In genomic region chr20:63553933-63554290, GRCh38 we compare ENCODE assay signal across 9 cellular contexts. TPM values are rescaled to one million over a fixed set of nuclear protein-coding genes. Genes with fewer than 3 reads are reported as not detected.
DNase-seq lines count a peak whose midpoint lies in the region; ATAC-seq and TF ChIP-seq lines count a peak whose summit lies in the region.
"Had no signal": no experiment of that assay in that cellular context is flagged by ENCODE, and none has a peak within 500 bp of the region (broad histone marks: within the 10 kb centered on the region; RNA-seq: fewer than 3 reads in every experiment).

Gene FNDC11, plus strand, starts transcription at chr20:63554159. Its CDS starts 1,505 bp downstream, at chr20:63555664.

- H3K9ac ChIP-seq in HUES6 (ENCODE audit: low read length) = peak within 1 kb of the TSS; percentile 18
- no peak within 1 kb of the TSS for H3K9ac ChIP-seq in rectal smooth muscle tissue (ENCODE audit: low read length)

- TF ChIP-seq CTCF in foreskin keratinocyte (conservative IDR thresholded peaks at IDR 0.05) = no peak

- H3K4me3 ChIP-seq in HUES6 (ENCODE audit: low read depth, low read length) = peak within 1 kb of the TSS; percentile 94
- H3K4me3 ChIP-seq in rectal smooth muscle tissue (ENCODE audit: low read length) = peak within 1 kb of the TSS; percentile 52

- DNase-seq in NCI-H2227 (lab: John Stamatoyannopoulos, UW; ENCODE audit: unreplicated experiment) = peak; percentile 77
- DNase-seq in NCI-H2227 treated with DMSO at 0.1 percent for 48 hours (lab: John Stamatoyannopoulos, UW) = no peak
- peak; percentile 60 for DNase-seq in activated CD8-positive, alpha-beta memory T cell treated with anti-CD3 and anti-CD28 coated beads, Interleukin-2, amount 10 ng/mL, durations not matched to agents 7 days and 5 days
- DNase-seq in foreskin keratinocyte = no peak
- DNase-seq in NCI-H1048 (lab: John Stamatoyannopoulos, UW) = no peak

- no peaks in the 10 kb centered on the region for H3K9me3 Mint-ChIP-seq in activated CD8-positive, alpha-beta memory T cell treated with anti-CD3 and anti-CD28 coated beads, Interleukin-2, amount 10 ng/mL, durations not matched to agents 7 days and 5 days (ENCODE audit: low read depth)

- H3K27me3 ChIP-seq in HUES6 (ENCODE audit: control insufficient read depth, insufficient read depth, low read length) = no peaks in the 10 kb centered on the region
- no peaks in the 10 kb centered on the region for H3K27me3 ChIP-seq in foreskin keratinocyte
- peaks cover 4% of the 10 kb centered on the region for H3K27me3 ChIP-seq in rectal smooth muscle tissue (ENCODE audit: control insufficient read depth, insufficient read depth, low read length)
- H3K27me3 ChIP-seq: adrenal gland had no signal

- H3K4me1 Mint-ChIP-seq in activated CD8-positive, alpha-beta memory T cell treated with anti-CD3 and anti-CD28 coated beads, Interleukin-2, amount 10 ng/mL, durations not matched to agents 7 days and 5 days = peaks cover 14% of the 10 kb centered on the region

- ATAC-seq in activated CD8-positive, alpha-beta memory T cell treated with anti-CD3 and anti-CD28 coated beads, Interleukin-2, amount 10 ng/mL, durations not matched to agents 7 days and 5 days = peak; percentile 13
- ATAC-seq in foreskin keratinocyte = peak; percentile 14
- ATAC-seq in HG03097 (IDR thresholded peaks at IDR 0.05; ENCODE audit: low FRiP score, unreplicated experiment) = no peak

- H3K36me3 Mint-ChIP-seq in activated CD8-positive, alpha-beta memory T cell treated with anti-CD3 and anti-CD28 coated beads, Interleukin-2, amount 10 ng/mL, durations not matched to agents 7 days and 5 days = peaks cover 7% of the 10 kb centered on the region

- CTCF ChIA-PET in activated CD8-positive, alpha-beta memory T cell treated with anti-CD3 and anti-CD28 coated beads, Interleukin-2, amount 10 ng/mL, durations not matched to agents 7 days and 5 days (lab: Charles Lee) = interaction anchor here (1.5 kb wide), 2 partner anchors 9 to 311 kb away, joined by 3 to 4 read pairs; partner anchors contain the start of gene TPD52L2

- H3K27ac ChIP-seq in HUES6 (ENCODE audit: low read depth, low read length) (peak within 1 kb of the TSS; percentile 76), foreskin keratinocyte (peak within 1 kb of the TSS; percentile 48), rectal smooth muscle tissue (ENCODE audit: low read depth, low read length) (no peak within 1 kb of the TSS)
- H3K27ac ChIP-seq: adrenal gland had no signal

- H3K4me1 ChIP-seq in HUES6 (ENCODE audit: control insufficient read depth, insufficient read depth, low read length) (peaks cover 30% of the 10 kb centered on the region), foreskin keratinocyte (peaks cover 5% of the 10 kb centered on the region), rectal smooth muscle tissue (ENCODE audit: control insufficient read depth, insufficient read depth, low read length) (no peaks in the 10 kb centered on the region)

- H3K4me3 Mint-ChIP-seq in activated CD8-positive, alpha-beta memory T cell treated with anti-CD3 and anti-CD28 coated beads, Interleukin-2, amount 10 ng/mL, durations not matched to agents 7 days and 5 days = peak within 1 kb of the TSS; percentile 38

- H3K36me3 ChIP-seq in HUES6 (ENCODE audit: control insufficient read depth, insufficient read depth, low read length) (no peaks in the 10 kb centered on the region), rectal smooth muscle tissue (ENCODE audit: control insufficient read depth, insufficient read depth, low read length) (no peaks in the 10 kb centered on the region)
- H3K36me3 ChIP-seq: adrenal gland had no signal

- peaks cover 20% of the 10 kb centered on the region for H3K27me3 Mint-ChIP-seq in activated CD8-positive, alpha-beta memory T cell treated with anti-CD3 and anti-CD28 coated beads, Interleukin-2, amount 10 ng/mL, durations not matched to agents 7 days and 5 days

- H3K9me3 ChIP-seq in HUES6 (ENCODE audit: control insufficient read depth, insufficient read depth, low read depth, low read length) = no peaks in the 10 kb centered on the region
- H3K9me3 ChIP-seq: adrenal gland had no signal

- H3K27ac Mint-ChIP-seq in activated CD8-positive, alpha-beta memory T cell treated with anti-CD3 and anti-CD28 coated beads, Interleukin-2, amount 10 ng/mL, durations not matched to agents 7 days and 5 days = peak within 1 kb of the TSS; percentile 86

RNA-seq across cellular contexts. Expression of gene FNDC11, which starts in this region (rescaled TPM):
- under 1 TPM; 0.14 to 0.35 TPM for total RNA-seq in activated CD8-positive, alpha-beta memory T cell treated with anti-CD3 and anti-CD28 coated beads, Interleukin-2, amount 10 ng/mL, durations not matched to agents 7 days and 5 days
- 0.53 and 0.78 TPM in 2 replicates for total RNA-seq in foreskin keratinocyte
- polyA plus RNA-seq in foreskin keratinocyte = 0.67 and 0.68 TPM in 2 replicates

Comparison
In these comparisons a context has a peak if more than half of its experiments do, and no peak if none do; other contexts are left out.
1. Peak in DNase-seq and ATAC-seq in activated CD8-positive, alpha-beta memory T cell treated with anti-CD3 and anti-CD28 coated beads, Interleukin-2, amount 10 ng/mL, durations not matched to agents 7 days and 5 days; RNA of the gene not detected or under 1 TPM.
2. Peak in ATAC-seq and H3K27ac ChIP-seq in foreskin keratinocyte; RNA of the gene not detected or under 1 TPM.